ENCODE assay signal across 7 cellular contexts in genomic region chr20:11555510-11555909, GRCh38.
"Had no signal": no experiment of that assay in that cellular context is flagged by ENCODE, and none has a peak within 500 bp of the region (broad histone marks: within the 10 kb centered on the region; RNA-seq: fewer than 3 reads in every experiment).

No MANE protein-coding gene starts in this region.

- ATAC-seq: GM23338, HepG2 had no signal

- DNase-seq: H9, HCEC 1CT had no signal

- H3K4me3 ChIP-seq: GM23338 had no signal

- FAIRE-seq: H1, H54, HepG2 had no signal

- H3K27ac ChIP-seq: HL-60 had no signal
